2 cellular contexts compared by ENCODE assay signal in the genomic region with DNA sequence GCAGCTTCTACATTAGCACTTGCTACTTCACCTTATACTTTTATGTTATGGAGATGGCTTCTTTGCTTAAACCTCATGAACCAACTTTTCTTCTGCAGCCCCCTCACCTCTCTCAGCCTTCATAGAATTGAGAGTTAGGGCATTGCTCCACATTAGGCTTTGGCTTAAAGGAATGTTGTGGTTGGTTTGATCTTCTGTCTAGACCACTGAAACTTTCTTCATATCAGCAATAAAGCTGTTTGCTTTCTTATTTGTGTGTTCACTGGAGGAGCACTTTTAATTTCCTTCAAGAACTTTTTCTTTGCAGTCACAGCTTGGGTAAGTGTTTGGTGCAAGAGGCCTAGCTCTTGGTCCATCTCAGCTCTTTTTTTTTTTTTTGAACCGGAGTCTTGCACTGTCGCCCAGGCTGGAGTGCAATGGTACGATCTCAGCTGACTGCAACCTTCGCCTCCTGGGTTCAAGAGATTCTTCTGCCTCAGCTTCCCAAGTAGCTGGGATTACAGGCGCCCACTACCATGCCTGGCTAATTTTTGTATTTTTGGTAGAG. TPM values are rescaled to one million over a fixed set of nuclear protein-coding genes. Genes with fewer than 3 reads are reported as not detected.
"Had no signal": no experiment of that assay in that cellular context is flagged by ENCODE, and none has a peak within 500 bp of the region (broad histone marks: within the 10 kb centered on the region; RNA-seq: fewer than 3 reads in every experiment).

No MANE protein-coding gene starts in this region.

RNA-seq across cellular contexts. Expression of gene KCNQ4, which starts 54.2 kb away (rescaled TPM):
- total RNA-seq: pulmonary artery endothelial cell had no signal
- polyA plus RNA-seq: keratinocyte had no signal
